16 cellular contexts compared by ENCODE assay signal in the genomic region with DNA sequence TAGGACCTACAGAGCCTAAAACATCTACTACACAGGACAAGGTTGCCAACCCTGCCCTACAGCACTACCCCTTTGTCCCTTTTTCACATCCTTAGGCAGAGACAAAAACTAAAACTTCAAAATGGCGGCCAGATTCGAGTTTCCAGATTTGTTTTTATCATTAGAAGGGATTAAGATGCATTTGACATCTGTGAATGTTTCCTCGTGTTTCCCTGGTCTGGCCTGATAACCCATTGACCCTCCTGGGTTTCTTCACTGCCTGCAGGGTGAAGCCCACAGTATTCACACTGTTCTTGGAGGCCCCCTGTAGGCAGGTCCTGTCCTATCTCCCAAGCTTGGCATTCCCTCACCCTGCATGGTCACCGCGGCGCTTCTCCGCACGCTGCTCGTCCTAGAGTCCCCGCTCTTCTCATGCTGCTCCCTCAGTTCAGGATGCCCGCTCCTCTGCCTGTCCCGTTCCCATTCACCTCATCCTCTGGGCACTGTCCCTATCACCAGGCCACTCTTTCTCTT.
"Had no signal": no experiment of that assay in that cellular context is flagged by ENCODE, and none has a peak within 500 bp of the region (broad histone marks: within the 10 kb centered on the region; RNA-seq: fewer than 3 reads in every experiment).

No MANE protein-coding gene starts in this region.

- H3K9me3 Mint-ChIP-seq: activated T-cell treated with anti-CD3 and anti-CD28 coated beads, Interleukin-2, amount 50 U/mL, for 24 hours; natural killer cell treated with Interleukin-12 subunit alpha and Interleukin-12 subunit beta and Interleukin-15 and Interleukin-18, amount 100 ng/mL, for 72 hours; T-helper 1 cell treated with Interleukin-12 subunit alpha and Interleukin-12 subunit beta and Interleukin-4 antibody, amounts not matched to agents 30 μg/mL and 1 μg/mL, for 36 hours had no signal

- H3K9me3 ChIP-seq: heart left ventricle, left lung, psoas muscle, upper lobe of left lung had no signal

- ATAC-seq: esophagus mucosa, left lung, psoas muscle had no signal

- DNase-seq: activated gamma-delta T cell; activated T-cell treated with anti-CD3 and anti-CD28 coated beads, Interleukin-2, amount 50 U/mL, for 24 hours; anterior cingulate cortex; dorsolateral prefrontal cortex; foreskin fibroblast; heart left ventricle; psoas muscle; stimulated activated CD4-positive, alpha-beta T cell treated with anti-CD3 and anti-CD28 coated beads, Interleukin-4, amount 100 ng/mL, for 1 hour; stimulated activated CD8-positive, alpha-beta memory T cell treated with anti-CD3 and anti-CD28 coated beads, Interleukin-4, amount 100 ng/mL, for 48 hours had no signal

- H3K36me3 ChIP-seq: left lung, upper lobe of left lung had no signal

- H3K27me3 ChIP-seq: dorsolateral prefrontal cortex, heart left ventricle, left lung, upper lobe of left lung had no signal

- H3K4me3 ChIP-seq: dorsolateral prefrontal cortex, heart left ventricle, left lung, psoas muscle, upper lobe of left lung had no signal

- H3K27ac ChIP-seq: dorsolateral prefrontal cortex, heart left ventricle, left lung, psoas muscle, upper lobe of left lung had no signal

- H3K4me3 Mint-ChIP-seq: activated naive CD8-positive, alpha-beta T cell; activated T-cell treated with anti-CD3 and anti-CD28 coated beads, Interleukin-2, amount 50 U/mL, for 24 hours; natural killer cell treated with Interleukin-12 subunit alpha and Interleukin-12 subunit beta and Interleukin-15 and Interleukin-18, amount 100 ng/mL, for 72 hours; stimulated activated naive CD8-positive, alpha-beta T cell treated with anti-CD3 and anti-CD28 coated beads, Interleukin-15, Interleukin-2, amounts not matched to agents 100 ng/mL and 50 ng/mL, for 24 hours; T-helper 1 cell treated with Interleukin-12 subunit alpha and Interleukin-12 subunit beta and Interleukin-4 antibody, amounts not matched to agents 30 μg/mL and 1 μg/mL, for 36 hours had no signal

- H3K4me1 ChIP-seq: left lung, psoas muscle had no signal

- H3K27ac Mint-ChIP-seq: activated naive CD8-positive, alpha-beta T cell; activated T-cell treated with anti-CD3 and anti-CD28 coated beads, Interleukin-2, amount 50 U/mL, for 24 hours; natural killer cell treated with Interleukin-12 subunit alpha and Interleukin-12 subunit beta and Interleukin-15 and Interleukin-18, amount 100 ng/mL, for 72 hours; stimulated activated naive CD8-positive, alpha-beta T cell treated with anti-CD3 and anti-CD28 coated beads, Interleukin-15, Interleukin-2, amounts not matched to agents 100 ng/mL and 50 ng/mL, for 24 hours; T-helper 1 cell treated with Interleukin-12 subunit alpha and Interleukin-12 subunit beta and Interleukin-4 antibody, amounts not matched to agents 30 μg/mL and 1 μg/mL, for 36 hours had no signal

- H3K36me3 Mint-ChIP-seq: activated naive CD8-positive, alpha-beta T cell; natural killer cell treated with Interleukin-12 subunit alpha and Interleukin-12 subunit beta and Interleukin-15 and Interleukin-18, amount 100 ng/mL, for 72 hours had no signal
